ENCODE assay signal across 10 cellular contexts in genomic region chr3:102078864-102079808, GRCh38.
DNase-seq lines count a peak whose midpoint lies in the region; ATAC-seq and TF ChIP-seq lines count a peak whose summit lies in the region.
"Had no signal": no experiment of that assay in that cellular context is flagged by ENCODE, and none has a peak within 500 bp of the region (broad histone marks: within the 10 kb centered on the region; RNA-seq: fewer than 3 reads in every experiment).

No MANE protein-coding gene starts in this region.

- H3K27ac ChIP-seq in upper lobe of right lung, result peak overlapping the region; percentile 69
- H3K27ac ChIP-seq: C4-2B, KMS-11 had no signal

- H3K36me3 ChIP-seq in upper lobe of right lung, result no peaks in the 10 kb centered on the region

- DNase-seq in stimulated activated CD4-positive, alpha-beta T cell treated with anti-CD3 and anti-CD28 coated beads, Interleukin-4, amount 100 ng/mL, for 1 hour, result peak; percentile 13
- no peak for DNase-seq in stimulated activated CD4-positive, alpha-beta T cell treated with anti-CD3 and anti-CD28 coated beads, Interleukin-2, amount 100 ng/mL, for 48 hours
- DNase-seq in UCSD-AML1 (lab: John Stamatoyannopoulos, UW; ENCODE audit: unreplicated experiment) (peak; percentile 24), iPS DF 19.7 (ENCODE audit: low read depth, low spot score) (peak; percentile 15), upper lobe of right lung (peak; percentile 71), NCI-H2171 treated with DMSO at 0.1 percent for 48 hours (lab: John Stamatoyannopoulos, UW) (no peak), NCI-H1105 (lab: John Stamatoyannopoulos, UW) (no peak), anterior cingulate cortex (lab: John Stamatoyannopoulos, UW) (no peak)

- intact Hi-C loops in upper lobe of right lung (cut with DNase I), result no loop called here

- H3K4me1 ChIP-seq in upper lobe of right lung, result peaks cover 14% of the 10 kb centered on the region

- peak; percentile 91 for ATAC-seq in upper lobe of right lung

- H3K4me3 ChIP-seq in upper lobe of right lung, result no peak overlapping the region

- no peak for TF ChIP-seq CTCF in upper lobe of right lung (IDR thresholded peaks at IDR 0.05)

- no peaks in the 10 kb centered on the region for H3K27me3 ChIP-seq in upper lobe of right lung

- H3K9me3 ChIP-seq in upper lobe of right lung, result no peaks in the 10 kb centered on the region

Comparison
In these comparisons a context has a peak if more than half of its experiments do, and no peak if none do; other contexts are left out.
1. DNase-seq: peak in stimulated activated CD4-positive, alpha-beta T cell treated with anti-CD3 and anti-CD28 coated beads, Interleukin-4, amount 100 ng/mL, for 1 hour (single experiment), UCSD-AML1 (single experiment), iPS DF 19.7 (single experiment) and upper lobe of right lung (single experiment); none in stimulated activated CD4-positive, alpha-beta T cell treated with anti-CD3 and anti-CD28 coated beads, Interleukin-2, amount 100 ng/mL, for 48 hours (0 of 2), NCI-H2171 treated with DMSO at 0.1 percent for 48 hours (single experiment), NCI-H1105 (single experiment) and anterior cingulate cortex (0 of 58).